In genomic region chr22:24466831-24467249, GRCh38 we compare ENCODE assay signal across 9 cellular contexts. TPM values are rescaled to one million over a fixed set of nuclear protein-coding genes. Genes with fewer than 3 reads are reported as not detected.
A peak's percentile ranks its signal among the peaks of the same experiment; 100 is the strongest.
DNase-seq lines count a peak whose midpoint lies in the region; ATAC-seq and TF ChIP-seq lines count a peak whose summit lies in the region.
"Had no signal": no experiment of that assay in that cellular context is flagged by ENCODE, and none has a peak within 500 bp of the region (broad histone marks: within the 10 kb centered on the region; RNA-seq: fewer than 3 reads in every experiment).

No MANE protein-coding gene starts in this region.

- 6% methylated on average over 1 of the region's 1 CpG for WGBS in esophagus muscularis mucosa
- WGBS in neuronal stem cell (ENCODE audit: extremely low coverage in 2 of 2, insufficient read length in 2 of 2, insufficient replicate concordance in 1 of 2), 2 donors, result no CpG with 5 or more reads among the region's 1 CpG

- H4K8ac ChIP-seq in neuronal stem cell (ENCODE audit: low read depth, low read length), result no peak overlapping the region

- H4K91ac ChIP-seq in neuronal stem cell (ENCODE audit: low read depth, low read length, poor library complexity), result no peak overlapping the region

- no peak for TF ChIP-seq EP300 in esophagus muscularis mucosa (IDR thresholded peaks at IDR 0.05)

- H2AFZ ChIP-seq in neuronal stem cell (ENCODE audit: low read length), result peak overlapping the region; percentile 19

- intact Hi-C loops in Caco-2 (cut with micrococcal nuclease; ENCODE audit: unreplicated experiment), result no loop called here
- intact Hi-C loops in esophagus muscularis mucosa (cut with DNase I), result no loop called here

- no peak overlapping the region for H2BK12ac ChIP-seq in neuronal stem cell (ENCODE audit: low read length)

- H3K23ac ChIP-seq in neuronal stem cell (ENCODE audit: low read depth, low read length, poor library complexity), result no peak overlapping the region

- H3K36me3 ChIP-seq in Caco-2 (ENCODE audit: control insufficient read depth, insufficient read depth, low read length), result peaks cover 2% of the 10 kb centered on the region; the same call in 1 of the 2 replicates
- no peaks in the 10 kb centered on the region for H3K36me3 ChIP-seq in esophagus muscularis mucosa
- no peaks in the 10 kb centered on the region for H3K36me3 ChIP-seq in neuronal stem cell (replicated peaks in 1 of 2; ENCODE audit: control insufficient read depth in 2 of 2, insufficient read depth in 2 of 2, low read length in 2 of 2)

- peak overlapping the region; percentile 98 for H3K27ac Mint-ChIP-seq in Caco-2 (ENCODE audit: unreplicated experiment)
- no peak overlapping the region for H3K27ac Mint-ChIP-seq in activated CD8-positive, alpha-beta T cell treated with anti-CD3 and anti-CD28 coated beads, Interleukin-2, amount 10 ng/mL, durations not matched to agents 7 days and 5 days

- H3K27me3 ChIP-seq in Caco-2 (replicated peaks; ENCODE audit: control insufficient read depth, insufficient read depth, low read length) (no peaks in the 10 kb centered on the region), esophagus muscularis mucosa (no peaks in the 10 kb centered on the region), neuronal stem cell (ENCODE audit: control insufficient read depth in 3 of 3, insufficient read depth in 3 of 3, low read depth in 1 of 3, low read length in 3 of 3) (no peaks in the 10 kb centered on the region)

- H3K4me1 ChIP-seq in Caco-2, result peaks cover 39% of the 10 kb centered on the region
- peaks cover 27 to 36% (median 31%) of the 10 kb centered on the region in 4 donors for H3K4me1 ChIP-seq in esophagus muscularis mucosa
- peaks cover 10 to 12% of the 10 kb centered on the region in 2 donors for H3K4me1 ChIP-seq in neuronal stem cell (ENCODE audit: control insufficient read depth in 2 of 2, insufficient read depth in 1 of 2, low read depth in 1 of 2, low read length in 2 of 2)

- no peak for DNase-seq in Caco-2
- peak; percentile 63 to 79 for DNase-seq in NOMO-1 (lab: John Stamatoyannopoulos, UW; ENCODE audit: unreplicated experiment in 2 of 2)
- DNase-seq in esophagus muscularis mucosa (ENCODE audit: extremely low spot score), result no peak
- no peak for DNase-seq in neuronal stem cell (ENCODE audit: low spot score)
- DNase-seq in HuH-7.5 (ENCODE audit: low spot score), result no peak
- DNase-seq in activated CD8-positive, alpha-beta T cell treated with anti-CD3 and anti-CD28 coated beads, Interleukin-2, amount 10 ng/mL, durations not matched to agents 7 days and 5 days, result no peak
- no peak for DNase-seq in NCI-H345 treated with DMSO at 0.1 percent for 48 hours (lab: John Stamatoyannopoulos, UW; ENCODE audit: unreplicated experiment)
- DNase-seq: stimulated activated naive CD8-positive, alpha-beta T cell treated with anti-CD3 and anti-CD28 coated beads, Interleukin-15, Interleukin-2, amounts not matched to agents 100 U/mL and 50 U/mL, for 24 hours had no signal

- no peak for TF ChIP-seq CTCF in Caco-2 (IDR thresholded peaks at IDR 0.05; ENCODE audit: insufficient read depth in 1 of 2, low read depth in 1 of 2, low read length in 1 of 2, severe bottlenecking in 1 of 2, unreplicated experiment in 1 of 2)
- no peak for TF ChIP-seq CTCF in esophagus muscularis mucosa (IDR thresholded peaks at IDR 0.05)

- CTCF ChIA-PET in Caco-2 (lab: Charles Lee), result no interaction called here
- CTCF ChIA-PET in activated CD8-positive, alpha-beta T cell treated with anti-CD3 and anti-CD28 coated beads, Interleukin-2, amount 10 ng/mL, durations not matched to agents 7 days and 5 days (lab: Charles Lee), result interaction anchor here (1.8 kb wide), 1 partner anchor 60 kb away, joined by 4 read pairs; no protein-coding TSS in a partner anchor

- no peak for TF ChIP-seq POLR2A in esophagus muscularis mucosa (IDR thresholded peaks at IDR 0.05; ENCODE audit: low read depth)

- POLR2A ChIA-PET in Caco-2 (lab: Charles Lee), result no interaction called here
- POLR2A ChIA-PET in activated CD8-positive, alpha-beta T cell treated with anti-CD3 and anti-CD28 coated beads, Interleukin-2, amount 10 ng/mL, durations not matched to agents 7 days and 5 days (lab: Charles Lee), result no interaction called here

- no peaks in the 10 kb centered on the region for H3K27me3 Mint-ChIP-seq in Caco-2 (ENCODE audit: insufficient read depth, unreplicated experiment)
- H3K27me3 Mint-ChIP-seq in activated CD8-positive, alpha-beta T cell treated with anti-CD3 and anti-CD28 coated beads, Interleukin-2, amount 10 ng/mL, durations not matched to agents 7 days and 5 days (ENCODE audit: low read depth), result no peaks in the 10 kb centered on the region

- ATAC-seq in HG03280 (IDR thresholded peaks at IDR 0.05; ENCODE audit: unreplicated experiment), result no peak
- no peak for ATAC-seq in activated CD8-positive, alpha-beta T cell treated with anti-CD3 and anti-CD28 coated beads, Interleukin-2, amount 10 ng/mL, durations not matched to agents 7 days and 5 days
- ATAC-seq: stimulated activated naive CD8-positive, alpha-beta T cell treated with anti-CD3 and anti-CD28 coated beads, Interleukin-15, Interleukin-2, amounts not matched to agents 100 U/mL and 50 U/mL, for 24 hours had no signal

- no peak overlapping the region for H3K18ac ChIP-seq in neuronal stem cell (ENCODE audit: low read length)

- no peak overlapping the region for H3K4ac ChIP-seq in neuronal stem cell (ENCODE audit: low read length)

- H3K9me3 Mint-ChIP-seq in Caco-2 (ENCODE audit: unreplicated experiment), result no peaks in the 10 kb centered on the region
- no peaks in the 10 kb centered on the region for H3K9me3 Mint-ChIP-seq in activated CD8-positive, alpha-beta T cell treated with anti-CD3 and anti-CD28 coated beads, Interleukin-2, amount 10 ng/mL, durations not matched to agents 7 days and 5 days (ENCODE audit: insufficient read depth)

- no peak overlapping the region for H2BK120ac ChIP-seq in neuronal stem cell (ENCODE audit: low read depth, low read length)

- H3K9ac ChIP-seq in neuronal stem cell (ENCODE audit: low read depth, low read length, poor library complexity), result no peak overlapping the region

- no peak overlapping the region for H3K14ac ChIP-seq in neuronal stem cell (ENCODE audit: low read length)

- peaks cover 20% of the 10 kb centered on the region for H3K4me1 Mint-ChIP-seq in Caco-2 (ENCODE audit: low read depth, unreplicated experiment)
- H3K4me1 Mint-ChIP-seq in activated CD8-positive, alpha-beta T cell treated with anti-CD3 and anti-CD28 coated beads, Interleukin-2, amount 10 ng/mL, durations not matched to agents 7 days and 5 days (ENCODE audit: low read depth), result peaks cover 6% of the 10 kb centered on the region

- H3K79me1 ChIP-seq in neuronal stem cell (ENCODE audit: low read depth, low read length), result no peaks in the 10 kb centered on the region

- no peak overlapping the region for H2BK15ac ChIP-seq in neuronal stem cell (ENCODE audit: low read length)

- H3K4me3 ChIP-seq in Caco-2 (ENCODE audit: low read depth, low read length) (no peak overlapping the region), esophagus muscularis mucosa (peak overlapping the region in 1 of 4 donors; percentile 0), neuronal stem cell (ENCODE audit: low read length in 2 of 2) (no peak overlapping the region)

- no peak overlapping the region for H3K4me2 ChIP-seq in neuronal stem cell (ENCODE audit: insufficient read depth, low read length, poor library complexity, severe bottlenecking)

- H3K27ac ChIP-seq in esophagus muscularis mucosa (replicated peaks in 1 of 4) (peak overlapping the region; percentile 10 to 62 (median 27)), neuronal stem cell (replicated peaks; ENCODE audit: low read length) (no peak overlapping the region)

- H3K9me3 ChIP-seq in Caco-2, result no peaks in the 10 kb centered on the region
- no peaks in the 10 kb centered on the region for H3K9me3 ChIP-seq in esophagus muscularis mucosa
- no peaks in the 10 kb centered on the region for H3K9me3 ChIP-seq in neuronal stem cell (replicated peaks in 1 of 2; ENCODE audit: control insufficient read depth in 2 of 2, insufficient read depth in 1 of 2, low read depth in 1 of 2, low read length in 2 of 2)

- peaks cover 47% of the 10 kb centered on the region for H3K36me3 Mint-ChIP-seq in Caco-2 (ENCODE audit: insufficient read depth, unreplicated experiment)
- H3K36me3 Mint-ChIP-seq in activated CD8-positive, alpha-beta T cell treated with anti-CD3 and anti-CD28 coated beads, Interleukin-2, amount 10 ng/mL, durations not matched to agents 7 days and 5 days (ENCODE audit: low read depth), result no peaks in the 10 kb centered on the region

- no TSS peak for BruUV-seq in Caco-2 (replicated peaks; lab: Mats Ljungman, UMichigan)

- no peak overlapping the region for H2AK5ac ChIP-seq in neuronal stem cell (ENCODE audit: low read depth, low read length)

- H2BK5ac ChIP-seq in neuronal stem cell (ENCODE audit: low read length), result no peak overlapping the region

- no peak overlapping the region for H3K4me3 Mint-ChIP-seq in Caco-2 (ENCODE audit: unreplicated experiment)
- no peak overlapping the region for H3K4me3 Mint-ChIP-seq in activated CD8-positive, alpha-beta T cell treated with anti-CD3 and anti-CD28 coated beads, Interleukin-2, amount 10 ng/mL, durations not matched to agents 7 days and 5 days

RNA-seq across cellular contexts. Expression of gene UPB1, which starts 28.3 kb away (rescaled TPM):
- total RNA-seq in Caco-2 (2022) (5.6 and 6.7 TPM in 2 replicates), esophagus muscularis mucosa (under 1 TPM; 0.29 to 0.83 (median 0.33) TPM)
- 0.21 TPM for polyA plus RNA-seq in neuronal stem cell (2013, experiment 1 of 2)
- 0.12 TPM for polyA plus RNA-seq in neuronal stem cell (2013, experiment 2 of 2)
- total RNA-seq in activated CD8-positive, alpha-beta T cell treated with anti-CD3 and anti-CD28 coated beads, Interleukin-2, amount 10 ng/mL, durations not matched to agents 7 days and 5 days, result under 1 TPM; 0.24 to 0.31 TPM

RNA-seq across cellular contexts. Expression of gene ADORA2A, which starts 39.4 kb away (rescaled TPM):
- total RNA-seq in Caco-2 (2022) (4.0 and 4.9 TPM in 2 replicates), esophagus muscularis mucosa (1 to 10 TPM; 3.3 to 7.5 (median 4.5) TPM)
- 2.9 TPM for polyA plus RNA-seq in neuronal stem cell (2013, experiment 1 of 2)
- polyA plus RNA-seq in neuronal stem cell (2013, experiment 2 of 2), result 3.1 TPM
- 10 to 100 TPM; 20.3 to 20.4 TPM for total RNA-seq in activated CD8-positive, alpha-beta T cell treated with anti-CD3 and anti-CD28 coated beads, Interleukin-2, amount 10 ng/mL, durations not matched to agents 7 days and 5 days

Comparison
In these comparisons a context has a peak if more than half of its experiments do, and no peak if none do; other contexts are left out.
1. DNase-seq: peak in NOMO-1 (2 of 2); none in Caco-2 (0 of 2), esophagus muscularis mucosa (single experiment), neuronal stem cell (single experiment), HuH-7.5 (single experiment), activated CD8-positive, alpha-beta T cell treated with anti-CD3 and anti-CD28 coated beads, Interleukin-2, amount 10 ng/mL, durations not matched to agents 7 days and 5 days (single experiment) and NCI-H345 treated with DMSO at 0.1 percent for 48 hours (single experiment).